ENCODE assay signal across 2 cellular contexts in the genomic region with DNA sequence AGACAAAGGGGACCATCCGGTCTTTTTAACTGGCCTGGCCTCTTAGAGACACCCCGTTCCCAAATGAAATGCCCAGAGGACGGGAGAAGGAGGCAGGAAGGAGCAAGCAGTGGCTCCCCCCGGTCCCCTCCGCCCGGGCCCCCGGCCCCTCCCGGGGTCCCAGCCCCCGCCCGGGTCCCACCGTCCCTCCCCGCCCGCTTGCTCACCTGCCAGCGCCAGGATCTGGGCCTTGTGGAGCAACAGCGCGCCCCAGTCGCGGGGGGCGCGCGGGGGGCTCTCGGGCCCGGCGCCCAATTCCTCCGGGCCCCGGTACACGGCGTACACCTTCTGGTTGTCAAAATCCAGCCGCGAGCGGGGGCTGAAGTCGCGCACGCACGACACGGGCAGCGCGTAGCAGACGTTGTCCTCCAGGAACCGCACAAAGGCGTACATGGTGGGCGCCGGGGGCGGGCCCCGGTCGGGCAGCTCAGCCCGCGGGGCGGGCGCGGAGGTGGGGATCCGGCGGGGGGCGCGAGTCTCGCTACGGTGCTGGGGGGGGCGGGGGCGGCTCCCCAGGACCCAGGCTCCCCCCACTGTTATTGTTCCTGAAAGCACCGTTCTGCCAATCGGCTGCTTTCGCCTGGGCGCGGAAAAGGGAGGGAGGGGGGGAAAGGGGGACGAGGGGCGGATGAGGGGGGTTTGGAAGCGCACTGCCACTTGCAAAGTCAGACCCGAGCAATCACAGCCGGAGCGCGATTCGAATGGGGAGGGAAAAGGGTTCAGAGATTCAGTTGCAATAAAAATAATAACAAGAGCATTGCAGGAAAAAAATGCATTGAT.
A peak's percentile ranks its signal among the peaks of the same experiment; 100 is the strongest.
TF ChIP-seq lines count a peak whose summit lies in the region.

A gene with protein sequence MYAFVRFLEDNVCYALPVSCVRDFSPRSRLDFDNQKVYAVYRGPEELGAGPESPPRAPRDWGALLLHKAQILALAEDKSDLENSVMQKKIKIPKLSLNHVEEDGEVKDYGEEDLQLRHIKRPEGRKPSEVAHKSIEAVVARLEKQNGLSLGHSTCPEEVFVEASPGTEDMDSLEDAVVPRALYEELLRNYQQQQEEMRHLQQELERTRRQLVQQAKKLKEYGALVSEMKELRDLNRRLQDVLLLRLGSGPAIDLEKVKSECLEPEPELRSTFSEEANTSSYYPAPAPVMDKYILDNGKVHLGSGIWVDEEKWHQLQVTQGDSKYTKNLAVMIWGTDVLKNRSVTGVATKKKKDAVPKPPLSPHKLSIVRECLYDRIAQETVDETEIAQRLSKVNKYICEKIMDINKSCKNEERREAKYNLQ (minus strand): TSS at position 492 of the 819 bp plus-strand sequence. CDS start 60 bp downstream, at position 432.

TF ChIP-seq in IMR-90, 13 proteins besides CTCF, POLR2A, EP300 and RAD21:
- TF ChIP-seq FOS (IDR thresholded peaks at IDR 0.05; ENCODE audit: low read depth, low read length) = no peak
- no peak for TF ChIP-seq MAFK (IDR thresholded peaks at IDR 0.05; ENCODE audit: low read depth, low read length)
- no peak for TF ChIP-seq NFE2L2 (IDR thresholded peaks at IDR 0.05; ENCODE audit: low read depth, low read length)
- no peak for TF ChIP-seq CHD1 (IDR thresholded peaks at IDR 0.05; ENCODE audit: low read depth, low read length)
- no peak for TF ChIP-seq CEBPB (IDR thresholded peaks at IDR 0.05; ENCODE audit: low read depth, low read length)
- no peak; the same call in 1 of the 2 replicates for TF ChIP-seq MAZ (IDR thresholded peaks at IDR 0.05; ENCODE audit: borderline replicate concordance, low read depth, low read length)
- TF ChIP-seq RFX5 (IDR thresholded peaks at IDR 0.05; ENCODE audit: low read depth, low read length) = no peak
- TF ChIP-seq, protein P1, sequence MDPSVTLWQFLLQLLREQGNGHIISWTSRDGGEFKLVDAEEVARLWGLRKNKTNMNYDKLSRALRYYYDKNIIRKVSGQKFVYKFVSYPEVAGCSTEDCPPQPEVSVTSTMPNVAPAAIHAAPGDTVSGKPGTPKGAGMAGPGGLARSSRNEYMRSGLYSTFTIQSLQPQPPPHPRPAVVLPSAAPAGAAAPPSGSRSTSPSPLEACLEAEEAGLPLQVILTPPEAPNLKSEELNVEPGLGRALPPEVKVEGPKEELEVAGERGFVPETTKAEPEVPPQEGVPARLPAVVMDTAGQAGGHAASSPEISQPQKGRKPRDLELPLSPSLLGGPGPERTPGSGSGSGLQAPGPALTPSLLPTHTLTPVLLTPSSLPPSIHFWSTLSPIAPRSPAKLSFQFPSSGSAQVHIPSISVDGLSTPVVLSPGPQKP (IDR thresholded peaks at IDR 0.05; ENCODE audit: borderline replicate concordance, low read depth, low read length) = no peak
- no peak for TF ChIP-seq SMC3 (IDR thresholded peaks at IDR 0.05; ENCODE audit: low read depth, low read length)
- TF ChIP-seq, protein P2, sequence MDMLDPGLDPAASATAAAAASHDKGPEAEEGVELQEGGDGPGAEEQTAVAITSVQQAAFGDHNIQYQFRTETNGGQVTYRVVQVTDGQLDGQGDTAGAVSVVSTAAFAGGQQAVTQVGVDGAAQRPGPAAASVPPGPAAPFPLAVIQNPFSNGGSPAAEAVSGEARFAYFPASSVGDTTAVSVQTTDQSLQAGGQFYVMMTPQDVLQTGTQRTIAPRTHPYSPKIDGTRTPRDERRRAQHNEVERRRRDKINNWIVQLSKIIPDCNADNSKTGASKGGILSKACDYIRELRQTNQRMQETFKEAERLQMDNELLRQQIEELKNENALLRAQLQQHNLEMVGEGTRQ (IDR thresholded peaks at IDR 0.05; ENCODE audit: low read depth, low read length) = no peak
- no peak for TF ChIP-seq MXI1 (IDR thresholded peaks at IDR 0.05; ENCODE audit: borderline replicate concordance, low read depth, low read length)
- TF ChIP-seq RCOR1 (IDR thresholded peaks at IDR 0.05; ENCODE audit: insufficient replicate concordance, low read length) = no peak

TF ChIP-seq in SK-N-SH, 30 proteins besides CTCF, POLR2A, EP300 and RAD21:
- TF ChIP-seq TEAD4 (IDR thresholded peaks at IDR 0.05; ENCODE audit: borderline replicate concordance, insufficient read depth) (no peak), TCF12 (IDR thresholded peaks at IDR 0.05) (no peak), POLR2AphosphoS5 (IDR thresholded peaks at IDR 0.05; ENCODE audit: low read depth, low read length) (no peak), RCOR1 (IDR thresholded peaks at IDR 0.05; ENCODE audit: low read length) (no peak), FOXJ3 (CRISPR knock-in tag; IDR thresholded peaks at IDR 0.05) (no peak), TAF1 (IDR thresholded peaks at IDR 0.05; ENCODE audit: borderline replicate concordance, low read depth, low read length) (no peak), ELF1 (IDR thresholded peaks at IDR 0.05) (peak; percentile 9; the same call in 1 of the 2 replicates), GATA2 (CRISPR knock-in tag; IDR thresholded peaks at IDR 0.05) (no peak), EZH2phosphoT487 (IDR thresholded peaks at IDR 0.05; ENCODE audit: borderline replicate concordance, low read depth) (no peak), JUND (IDR thresholded peaks at IDR 0.05) (no peak), CHD2 (IDR thresholded peaks at IDR 0.05; ENCODE audit: low read length, partially characterized antibody) (peak; percentile 47), NRF1 (IDR thresholded peaks at IDR 0.05; ENCODE audit: low read depth, low read length) (no peak), MEF2A (IDR thresholded peaks at IDR 0.05; ENCODE audit: borderline replicate concordance, low read depth) (no peak), YY1 (IDR thresholded peaks at IDR 0.05; ENCODE audit: low read depth) (peak; percentile 39; the same call in 1 of the 2 replicates), SIN3A (IDR thresholded peaks at IDR 0.05; ENCODE audit: borderline replicate concordance, low read depth, low read length) (peak; percentile 20; the same call in 1 of the 2 replicates)
- TF ChIP-seq, protein P3, sequence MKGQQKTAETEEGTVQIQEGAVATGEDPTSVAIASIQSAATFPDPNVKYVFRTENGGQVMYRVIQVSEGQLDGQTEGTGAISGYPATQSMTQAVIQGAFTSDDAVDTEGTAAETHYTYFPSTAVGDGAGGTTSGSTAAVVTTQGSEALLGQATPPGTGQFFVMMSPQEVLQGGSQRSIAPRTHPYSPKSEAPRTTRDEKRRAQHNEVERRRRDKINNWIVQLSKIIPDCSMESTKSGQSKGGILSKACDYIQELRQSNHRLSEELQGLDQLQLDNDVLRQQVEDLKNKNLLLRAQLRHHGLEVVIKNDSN (IDR thresholded peaks at IDR 0.05; ENCODE audit: borderline replicate concordance, low read depth) = no peak
- TF ChIP-seq, protein P4, sequence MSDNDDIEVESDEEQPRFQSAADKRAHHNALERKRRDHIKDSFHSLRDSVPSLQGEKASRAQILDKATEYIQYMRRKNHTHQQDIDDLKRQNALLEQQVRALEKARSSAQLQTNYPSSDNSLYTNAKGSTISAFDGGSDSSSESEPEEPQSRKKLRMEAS (IDR thresholded peaks at IDR 0.05; ENCODE audit: low read depth) = peak; percentile 38; the same call in 1 of the 2 replicates
- TF ChIP-seq, protein P5, sequence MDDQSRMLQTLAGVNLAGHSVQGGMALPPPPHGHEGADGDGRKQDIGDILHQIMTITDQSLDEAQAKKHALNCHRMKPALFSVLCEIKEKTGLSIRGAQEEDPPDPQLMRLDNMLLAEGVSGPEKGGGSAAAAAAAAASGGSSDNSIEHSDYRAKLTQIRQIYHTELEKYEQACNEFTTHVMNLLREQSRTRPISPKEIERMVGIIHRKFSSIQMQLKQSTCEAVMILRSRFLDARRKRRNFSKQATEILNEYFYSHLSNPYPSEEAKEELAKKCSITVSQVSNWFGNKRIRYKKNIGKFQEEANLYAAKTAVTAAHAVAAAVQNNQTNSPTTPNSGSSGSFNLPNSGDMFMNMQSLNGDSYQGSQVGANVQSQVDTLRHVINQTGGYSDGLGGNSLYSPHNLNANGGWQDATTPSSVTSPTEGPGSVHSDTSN (IDR thresholded peaks at IDR 0.05) = no peak
- TF ChIP-seq, protein P6, sequence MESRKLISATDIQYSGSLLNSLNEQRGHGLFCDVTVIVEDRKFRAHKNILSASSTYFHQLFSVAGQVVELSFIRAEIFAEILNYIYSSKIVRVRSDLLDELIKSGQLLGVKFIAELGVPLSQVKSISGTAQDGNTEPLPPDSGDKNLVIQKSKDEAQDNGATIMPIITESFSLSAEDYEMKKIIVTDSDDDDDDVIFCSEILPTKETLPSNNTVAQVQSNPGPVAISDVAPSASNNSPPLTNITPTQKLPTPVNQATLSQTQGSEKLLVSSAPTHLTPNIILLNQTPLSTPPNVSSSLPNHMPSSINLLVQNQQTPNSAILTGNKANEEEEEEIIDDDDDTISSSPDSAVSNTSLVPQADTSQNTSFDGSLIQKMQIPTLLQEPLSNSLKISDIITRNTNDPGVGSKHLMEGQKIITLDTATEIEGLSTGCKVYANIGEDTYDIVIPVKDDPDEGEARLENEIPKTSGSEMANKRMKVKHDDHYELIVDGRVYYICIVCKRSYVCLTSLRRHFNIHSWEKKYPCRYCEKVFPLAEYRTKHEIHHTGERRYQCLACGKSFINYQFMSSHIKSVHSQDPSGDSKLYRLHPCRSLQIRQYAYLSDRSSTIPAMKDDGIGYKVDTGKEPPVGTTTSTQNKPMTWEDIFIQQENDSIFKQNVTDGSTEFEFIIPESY (IDR thresholded peaks at IDR 0.05; ENCODE audit: borderline replicate concordance, low read depth) = no peak
